ENCODE assay signal across 16 cellular contexts in the genomic region with DNA sequence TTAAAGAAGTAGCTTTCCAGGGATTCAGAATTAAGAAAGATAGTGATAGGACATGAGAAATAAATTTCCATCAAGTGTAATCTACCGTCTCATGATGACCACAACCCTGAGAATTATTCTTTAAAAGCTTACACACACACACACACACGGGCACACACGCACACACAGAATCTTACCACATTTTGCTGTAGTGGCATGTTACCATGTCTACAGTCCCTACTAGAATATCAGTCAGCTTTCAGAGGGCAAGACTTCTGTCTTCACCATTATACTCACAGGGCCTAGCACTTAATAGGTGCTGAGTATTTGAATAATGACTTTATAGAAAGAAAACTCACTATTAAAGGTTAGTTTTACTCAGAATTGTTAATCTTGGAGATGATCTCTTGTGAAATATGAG. TPM values are rescaled to one million over a fixed set of nuclear protein-coding genes. Genes with fewer than 3 reads are reported as not detected.
DNase-seq lines count a peak whose midpoint lies in the region; ATAC-seq, FAIRE-seq and TF ChIP-seq lines count a peak whose summit lies in the region.
"Had no signal": no experiment of that assay in that cellular context is flagged by ENCODE, and none has a peak within 500 bp of the region (broad histone marks: within the 10 kb centered on the region; RNA-seq: fewer than 3 reads in every experiment).

No MANE protein-coding gene starts in this region.

- intact Hi-C loops in activated CD4-positive, alpha-beta T cell treated with anti-CD3 and anti-CD28 coated beads for 36 hours (cut with DNase I, micrococcal nuclease) = no loop called here

- peaks cover 18% of the 10 kb centered on the region for H3K36me3 Mint-ChIP-seq in activated CD4-positive, alpha-beta T cell treated with anti-CD3 and anti-CD28 coated beads for 36 hours (ENCODE audit: low read depth)
- H3K36me3 Mint-ChIP-seq in activated CD4-positive, alpha-beta T cell treated with anti-CD3 and anti-CD28 coated beads, Interleukin-2, amount 10 ng/mL, durations not matched to agents 7 days and 5 days (ENCODE audit: low read depth) = peaks cover 20% of the 10 kb centered on the region
- H3K36me3 Mint-ChIP-seq in activated T-cell treated with anti-CD3 and anti-CD28 coated beads, Interleukin-2, amount 50 U/mL, for 24 hours (ENCODE audit: low read depth) = peaks cover 55% of the 10 kb centered on the region
- peaks cover 41% of the 10 kb centered on the region for H3K36me3 Mint-ChIP-seq in activated T-helper 17 cell treated with anti-CD3 and anti-CD28 coated beads, Interleukin-2, amount 50 U/mL, for 72 hours (ENCODE audit: low read depth)

- peak; percentile 73 for FAIRE-seq in GM12891 (lab: Jason Lieb, UNC)
- FAIRE-seq: D721Med, GM12892, H1, HepG2 had no signal

- POLR2A ChIA-PET in activated CD4-positive, alpha-beta T cell treated with anti-CD3 and anti-CD28 coated beads for 36 hours (lab: Charles Lee) = interaction anchor here (0.5 kb wide), 1 partner anchor 70 kb away, joined by 6 read pairs; no protein-coding TSS in a partner anchor
- POLR2A ChIA-PET in activated CD4-positive, alpha-beta T cell treated with anti-CD3 and anti-CD28 coated beads, Interleukin-2, amount 10 ng/mL, durations not matched to agents 7 days and 5 days (lab: Charles Lee) = interaction anchor here (0.7 kb wide), 1 partner anchor 74 kb away, joined by 3 read pairs; no protein-coding TSS in a partner anchor

- CTCF ChIA-PET in activated CD4-positive, alpha-beta T cell treated with anti-CD3 and anti-CD28 coated beads for 36 hours (lab: Charles Lee) = interaction anchor here (0.9 to 2.1 kb wide), 4 partner anchors 9 to 138 kb away, joined by 3 to 15 read pairs (median 8); no protein-coding TSS in a partner anchor
- CTCF ChIA-PET in activated CD4-positive, alpha-beta T cell treated with anti-CD3 and anti-CD28 coated beads, Interleukin-2, amount 10 ng/mL, durations not matched to agents 7 days and 5 days (lab: Charles Lee) = interaction anchor here (0.8 to 1.2 kb wide), 2 partner anchors 9 to 29 kb away, joined by 3 to 5 read pairs; partner anchors contain the start of gene FUNDC2

- no peaks in the 10 kb centered on the region for H3K27me3 Mint-ChIP-seq in activated CD4-positive, alpha-beta T cell treated with anti-CD3 and anti-CD28 coated beads for 36 hours
- no peaks in the 10 kb centered on the region for H3K27me3 Mint-ChIP-seq in activated CD4-positive, alpha-beta T cell treated with anti-CD3 and anti-CD28 coated beads, Interleukin-2, amount 10 ng/mL, durations not matched to agents 7 days and 5 days
- H3K27me3 Mint-ChIP-seq in activated T-cell treated with anti-CD3 and anti-CD28 coated beads, Interleukin-2, amount 50 U/mL, for 24 hours = peaks cover 12% of the 10 kb centered on the region
- no peaks in the 10 kb centered on the region for H3K27me3 Mint-ChIP-seq in activated T-helper 17 cell treated with anti-CD3 and anti-CD28 coated beads, Interleukin-2, amount 50 U/mL, for 72 hours
- H3K27me3 Mint-ChIP-seq: CD4-positive, alpha-beta T cell had no signal

- H3K27ac Mint-ChIP-seq in activated CD4-positive, alpha-beta T cell treated with anti-CD3 and anti-CD28 coated beads for 36 hours = peak overlapping the region; percentile 37
- no peak overlapping the region for H3K27ac Mint-ChIP-seq in activated CD4-positive, alpha-beta T cell treated with anti-CD3 and anti-CD28 coated beads, Interleukin-2, amount 10 ng/mL, durations not matched to agents 7 days and 5 days
- peak overlapping the region; percentile 49 for H3K27ac Mint-ChIP-seq in activated T-cell treated with anti-CD3 and anti-CD28 coated beads, Interleukin-2, amount 50 U/mL, for 24 hours
- peak overlapping the region; percentile 68 for H3K27ac Mint-ChIP-seq in activated T-helper 17 cell treated with anti-CD3 and anti-CD28 coated beads, Interleukin-2, amount 50 U/mL, for 72 hours
- H3K27ac Mint-ChIP-seq: CD4-positive, alpha-beta T cell; H9 had no signal

- ATAC-seq in activated CD4-positive, alpha-beta T cell treated with anti-CD3 and anti-CD28 coated beads for 36 hours = peak; percentile 44
- ATAC-seq in activated T-helper 17 cell treated with anti-CD3 and anti-CD28 coated beads, Interleukin-2, amount 50 U/mL, for 72 hours (replicated peaks) = peak; percentile 63
- no peak for ATAC-seq in HG02678 (IDR thresholded peaks at IDR 0.05; ENCODE audit: unreplicated experiment)
- ATAC-seq: A549, HepG2 had no signal

- H3K4me1 Mint-ChIP-seq in activated CD4-positive, alpha-beta T cell treated with anti-CD3 and anti-CD28 coated beads for 36 hours = peaks cover 43% of the 10 kb centered on the region
- peaks cover 46% of the 10 kb centered on the region for H3K4me1 Mint-ChIP-seq in activated CD4-positive, alpha-beta T cell treated with anti-CD3 and anti-CD28 coated beads, Interleukin-2, amount 10 ng/mL, durations not matched to agents 7 days and 5 days
- peaks cover 34% of the 10 kb centered on the region for H3K4me1 Mint-ChIP-seq in activated T-cell treated with anti-CD3 and anti-CD28 coated beads, Interleukin-2, amount 50 U/mL, for 24 hours (ENCODE audit: low read depth)
- no peaks in the 10 kb centered on the region for H3K4me1 Mint-ChIP-seq in activated T-helper 17 cell treated with anti-CD3 and anti-CD28 coated beads, Interleukin-2, amount 50 U/mL, for 72 hours

- no peak overlapping the region for H3K4me3 Mint-ChIP-seq in activated CD4-positive, alpha-beta T cell treated with anti-CD3 and anti-CD28 coated beads for 36 hours
- H3K4me3 Mint-ChIP-seq in activated CD4-positive, alpha-beta T cell treated with anti-CD3 and anti-CD28 coated beads, Interleukin-2, amount 10 ng/mL, durations not matched to agents 7 days and 5 days = no peak overlapping the region
- H3K4me3 Mint-ChIP-seq in activated T-cell treated with anti-CD3 and anti-CD28 coated beads, Interleukin-2, amount 50 U/mL, for 24 hours = no peak overlapping the region
- no peak overlapping the region for H3K4me3 Mint-ChIP-seq in activated T-helper 17 cell treated with anti-CD3 and anti-CD28 coated beads, Interleukin-2, amount 50 U/mL, for 72 hours
- H3K4me3 Mint-ChIP-seq: CD4-positive, alpha-beta T cell; H9 had no signal

- H3K9me3 Mint-ChIP-seq in activated CD4-positive, alpha-beta T cell treated with anti-CD3 and anti-CD28 coated beads for 36 hours (ENCODE audit: low read depth) = no peaks in the 10 kb centered on the region
- H3K9me3 Mint-ChIP-seq in activated CD4-positive, alpha-beta T cell treated with anti-CD3 and anti-CD28 coated beads, Interleukin-2, amount 10 ng/mL, durations not matched to agents 7 days and 5 days = no peaks in the 10 kb centered on the region
- no peaks in the 10 kb centered on the region for H3K9me3 Mint-ChIP-seq in activated T-cell treated with anti-CD3 and anti-CD28 coated beads, Interleukin-2, amount 50 U/mL, for 24 hours
- H3K9me3 Mint-ChIP-seq in activated T-helper 17 cell treated with anti-CD3 and anti-CD28 coated beads, Interleukin-2, amount 50 U/mL, for 72 hours = no peaks in the 10 kb centered on the region
- H3K9me3 Mint-ChIP-seq: CD4-positive, alpha-beta T cell had no signal

- DNase-seq in activated CD4-positive, alpha-beta T cell treated with anti-CD3 and anti-CD28 coated beads for 36 hours = peak; percentile 23
- DNase-seq in activated CD4-positive, alpha-beta T cell treated with anti-CD3 and anti-CD28 coated beads, Interleukin-2, amount 10 ng/mL, durations not matched to agents 7 days and 5 days = no peak
- no peak for DNase-seq in activated T-cell treated with anti-CD3 and anti-CD28 coated beads, Interleukin-2, amount 50 U/mL, for 24 hours
- no peak for DNase-seq in activated T-cell treated with anti-CD3 and anti-CD28 coated beads, Interleukin-2, amount 50 U/mL, for 48 hours
- no peak for DNase-seq in GM12891 (ENCODE audit: insufficient read length, low spot score)
- DNase-seq: AML-193; Caco-2; CD4-positive, alpha-beta T cell; H9 had no signal

- no peak for TF ChIP-seq POLR2A in GM12891 (IDR thresholded peaks at IDR 0.05; ENCODE audit: low read depth, low read length)

TF ChIP-seq in GM12891, 5 proteins besides CTCF, POLR2A, EP300 and RAD21:
- no peak for TF ChIP-seq TAF1 (IDR thresholded peaks at IDR 0.05; ENCODE audit: low read depth, low read length)
- TF ChIP-seq POU2F2 (IDR thresholded peaks at IDR 0.05; ENCODE audit: low read depth, low read length) = no peak
- TF ChIP-seq SPI1 (IDR thresholded peaks at IDR 0.05; ENCODE audit: low read depth, low read length) = no peak

RNA-seq across cellular contexts. Expression of gene CMC4, which starts 15.4 kb away (rescaled TPM):
- total RNA-seq in activated CD4-positive, alpha-beta T cell treated with anti-CD3 and anti-CD28 coated beads for 36 hours = 1 to 10 TPM; 3.8 to 7.6 TPM
- total RNA-seq in activated CD4-positive, alpha-beta T cell treated with anti-CD3 and anti-CD28 coated beads, Interleukin-2, amount 10 ng/mL, durations not matched to agents 7 days and 5 days = 1 to 10 TPM; 4.7 to 5.6 TPM
- polyA plus RNA-seq in GM12891 (2012; ENCODE audit: low read depth, missing spikeins) = 18.6 TPM
- total RNA-seq in activated T-helper 17 cell treated with anti-CD3 and anti-CD28 coated beads, Interleukin-2, amount 50 U/mL, for 72 hours = 1 to 10 TPM; 3.2 to 7.1 TPM

RNA-seq across cellular contexts. Expression of gene MTCP1, which starts 15.4 kb away (rescaled TPM):
- total RNA-seq in activated CD4-positive, alpha-beta T cell treated with anti-CD3 and anti-CD28 coated beads for 36 hours = 10 to 100 TPM in 1 of 2 experiments, 1 to 10 TPM in 1; 9.3 to 18.1 TPM
- total RNA-seq in activated CD4-positive, alpha-beta T cell treated with anti-CD3 and anti-CD28 coated beads, Interleukin-2, amount 10 ng/mL, durations not matched to agents 7 days and 5 days = 10 to 100 TPM; 18.1 to 19.6 TPM
- polyA plus RNA-seq in GM12891 (2012; ENCODE audit: low read depth, missing spikeins) = 33.6 TPM
- 10 to 100 TPM; 18.3 to 19.8 TPM for total RNA-seq in activated T-helper 17 cell treated with anti-CD3 and anti-CD28 coated beads, Interleukin-2, amount 50 U/mL, for 72 hours

RNA-seq across cellular contexts. Expression of gene BRCC3, which starts 15.8 kb away (rescaled TPM):
- total RNA-seq in activated CD4-positive, alpha-beta T cell treated with anti-CD3 and anti-CD28 coated beads for 36 hours = 10 to 100 TPM; 28.1 to 30.3 TPM
- total RNA-seq in activated CD4-positive, alpha-beta T cell treated with anti-CD3 and anti-CD28 coated beads, Interleukin-2, amount 10 ng/mL, durations not matched to agents 7 days and 5 days = 10 to 100 TPM; 28.2 to 30.6 TPM
- polyA plus RNA-seq in GM12891 (2012; ENCODE audit: low read depth, missing spikeins) = 17.1 TPM
- total RNA-seq in activated T-helper 17 cell treated with anti-CD3 and anti-CD28 coated beads, Interleukin-2, amount 50 U/mL, for 72 hours = 10 to 100 TPM; 29.1 to 48.7 TPM

RNA-seq across cellular contexts. Expression of gene FUNDC2, which starts 28.9 kb away (rescaled TPM):
- 10 to 100 TPM; 83.7 to 86.9 TPM for total RNA-seq in activated CD4-positive, alpha-beta T cell treated with anti-CD3 and anti-CD28 coated beads for 36 hours
- total RNA-seq in activated CD4-positive, alpha-beta T cell treated with anti-CD3 and anti-CD28 coated beads, Interleukin-2, amount 10 ng/mL, durations not matched to agents 7 days and 5 days = 10 to 100 TPM; 58.4 to 61.3 TPM
- 104 TPM for polyA plus RNA-seq in GM12891 (2012; ENCODE audit: low read depth, missing spikeins)
- total RNA-seq in activated T-helper 17 cell treated with anti-CD3 and anti-CD28 coated beads, Interleukin-2, amount 50 U/mL, for 72 hours = 10 to 100 TPM; 72.1 to 73.8 TPM

RNA-seq across cellular contexts. Expression of gene F8, which starts 33.0 kb away (rescaled TPM):
- total RNA-seq in activated CD4-positive, alpha-beta T cell treated with anti-CD3 and anti-CD28 coated beads for 36 hours = 1 to 10 TPM; 5.4 to 6.3 TPM
- 1 to 10 TPM; 3.9 to 4.6 TPM for total RNA-seq in activated CD4-positive, alpha-beta T cell treated with anti-CD3 and anti-CD28 coated beads, Interleukin-2, amount 10 ng/mL, durations not matched to agents 7 days and 5 days
- 5.9 TPM for polyA plus RNA-seq in GM12891 (2012; ENCODE audit: low read depth, missing spikeins)
- total RNA-seq in activated T-helper 17 cell treated with anti-CD3 and anti-CD28 coated beads, Interleukin-2, amount 50 U/mL, for 72 hours = 1 to 10 TPM; 5.6 to 7.9 TPM
